ENCODE assay signal across 17 cellular contexts in genomic region chr22:37565830-37566229, GRCh38. TPM values are rescaled to one million over a fixed set of nuclear protein-coding genes. Genes with fewer than 3 reads are reported as not detected.
DNase-seq lines count a peak whose midpoint lies in the region; ATAC-seq, FAIRE-seq and TF ChIP-seq lines count a peak whose summit lies in the region.
"Had no signal": no experiment of that assay in that cellular context is flagged by ENCODE, and none has a peak within 500 bp of the region (broad histone marks: within the 10 kb centered on the region; RNA-seq: fewer than 3 reads in every experiment).

No MANE protein-coding gene starts in this region.

- H3K4me2 ChIP-seq in BLaER1, result peak overlapping the region; percentile 95

- H3K27me3 ChIP-seq in BLaER1 (peaks cover 22% of the 10 kb centered on the region), pancreas (no peaks in the 10 kb centered on the region)
- H3K27me3 ChIP-seq in effector memory CD4-positive, alpha-beta T cell (replicated peaks; ENCODE audit: control insufficient read depth, insufficient read depth, low read length, poor library complexity, severe bottlenecking), result peaks cover 20% of the 10 kb centered on the region

- H3K36me3 ChIP-seq in BLaER1 (no peaks in the 10 kb centered on the region), pancreas (peaks cover 0 to 20% (median 12%) of the 10 kb centered on the region in 3 donors)
- H3K36me3 ChIP-seq in effector memory CD4-positive, alpha-beta T cell (ENCODE audit: control insufficient read depth, insufficient read depth, low read length), result no peaks in the 10 kb centered on the region
- H3K36me3 ChIP-seq: neutrophil had no signal

- H3K27ac ChIP-seq in BLaER1 (peak overlapping the region; percentile 74), pancreas (peak overlapping the region; percentile 77 to 100 (median 98))
- no peak overlapping the region for H3K27ac ChIP-seq in effector memory CD4-positive, alpha-beta T cell (ENCODE audit: insufficient read depth, low read length, poor library complexity, severe bottlenecking)

- intact Hi-C loops in pancreas (cut with DNase I), result no loop called here

- peaks cover 22% of the 10 kb centered on the region for H3K36me3 Mint-ChIP-seq in HFFc6 (ENCODE audit: low read depth)
- H3K36me3 Mint-ChIP-seq: T-cell had no signal

- CTCF ChIA-PET in GM10248 (lab: Yijun Ruan, JAX), result interaction anchor here (1.2 to 21.7 kb wide), 18 partner anchors 9 to 400 kb away, joined by 3 to 584 read pairs (median 12); partner anchors contain the start of genes GGA1, LGALS2 and MFNG

- peaks cover 39% of the 10 kb centered on the region for H3K4me1 Mint-ChIP-seq in HFFc6 (ENCODE audit: low read depth)

- peaks cover 83% of the 10 kb centered on the region for H3K4me1 ChIP-seq in BLaER1
- peaks cover 35% of the 10 kb centered on the region for H3K4me1 ChIP-seq in effector memory CD4-positive, alpha-beta T cell (ENCODE audit: control insufficient read depth, insufficient read depth, low read length, poor library complexity, severe bottlenecking)
- peaks cover 60 to 78% (median 74%) of the 10 kb centered on the region in 3 donors for H3K4me1 ChIP-seq in pancreas

- H3K27me3 Mint-ChIP-seq in HFFc6 (ENCODE audit: insufficient read depth), result peaks cover 11% of the 10 kb centered on the region

- no peaks in the 10 kb centered on the region for H3K9me3 Mint-ChIP-seq in HFFc6
- H3K9me3 Mint-ChIP-seq: T-cell had no signal

- H3K4me3 ChIP-seq in BLaER1 (peak overlapping the region; percentile 57), pancreas (peak overlapping the region in 2 of 4 donors; percentile 4 to 26)
- H3K4me3 ChIP-seq in effector memory CD4-positive, alpha-beta T cell (ENCODE audit: insufficient read depth, low read depth, low read length, poor library complexity, severe bottlenecking), result peak overlapping the region; percentile 12

- DNase-seq in HFFc6 (no peak), pancreas (peak in 1 of 6 donors; percentile 57), GM19240 (ENCODE audit: insufficient read length, low spot score) (no peak), GM10248 (ENCODE audit: extremely low spot score) (no peak)
- no peak for DNase-seq in effector memory CD4-positive, alpha-beta T cell
- DNase-seq in activated T-cell treated with anti-CD3 and anti-CD28 coated beads, Interleukin-2, amount 50 U/mL, for 1 hour, result no peak
- DNase-seq: AML-193, EL, NCI-H187, NCI-H524 treated with DMSO at 0.1 percent for 48 hours had no signal

- 41 to 46% methylated on average over 17 of the region's 17 CpGs for WGBS in pancreas, 2 donors

- no peaks in the 10 kb centered on the region for H3K9me3 ChIP-seq in BLaER1
- no peaks in the 10 kb centered on the region for H3K9me3 ChIP-seq in effector memory CD4-positive, alpha-beta T cell (ENCODE audit: control insufficient read depth, low read length)
- H3K9me3 ChIP-seq in pancreas, result no peaks in the 10 kb centered on the region
- H3K9me3 ChIP-seq: neutrophil had no signal

- ATAC-seq in pancreas, result no peak
- no peak for ATAC-seq in GM19463 (IDR thresholded peaks at IDR 0.05; ENCODE audit: unreplicated experiment)
- ATAC-seq: Panc1 had no signal

- no peak overlapping the region for H3K4me3 Mint-ChIP-seq in HFFc6

- H4K20me1 ChIP-seq in BLaER1, result peaks cover 15% of the 10 kb centered on the region

- H3K9ac ChIP-seq in BLaER1, result 0 out of 2 replicates have a peak overlapping the region, but pooled peaks have one; percentile 57

- POLR2A ChIA-PET in GM10248 (lab: Yijun Ruan, JAX), result no interaction called here

- peak overlapping the region; percentile 38 for H3K27ac Mint-ChIP-seq in HFFc6
- H3K27ac Mint-ChIP-seq: T-cell had no signal

- TF ChIP-seq CTCF in HFFc6 (IDR thresholded peaks at IDR 0.05), result no peak
- TF ChIP-seq CTCF in pancreas (IDR thresholded peaks at IDR 0.05), result no peak
- no peak for TF ChIP-seq CTCF in GM10248 (IDR thresholded peaks at IDR 0.05; ENCODE audit: control extremely low read depth, extremely low read depth, low read depth, missing control alignments)

- no peak for FAIRE-seq in pancreas (lab: Jason Lieb, UNC)
- FAIRE-seq: bronchial epithelial cell, endothelial cell of umbilical vein had no signal

RNA-seq across cellular contexts. Expression of gene CDC42EP1, which starts 5.5 kb away (rescaled TPM):
- total RNA-seq in HFFc6 (2021; fragmentation: NEBNext Ultra II Directional; extraction: Animal tissue kit (Norgen Biotek cat#: 25700)), result 100 to 1,000 TPM in 3 of 6 experiments, 10 to 100 TPM in 3; 88.3 to 104 (median 97.2) TPM
- total RNA-seq in pancreas, result 100 to 1,000 TPM in 2 of 6 donors, 10 to 100 TPM in 4; 68.8 to 139 (median 96.1) TPM
- 10 to 100 TPM; 78.2 to 79.0 TPM for polyA plus RNA-seq in pancreas

RNA-seq across cellular contexts. Expression of gene LGALS2, which starts 14.1 kb away (rescaled TPM):
- not detected for total RNA-seq in HFFc6 (2021; fragmentation: NEBNext Ultra II Directional; extraction: Animal tissue kit (Norgen Biotek cat#: 25700))
- 10 to 100 TPM; 16.0 to 99.5 (median 40.9) TPM for total RNA-seq in pancreas
- polyA plus RNA-seq in pancreas, result 10 to 100 TPM; 26.2 to 61.7 TPM
- total RNA-seq: bronchial epithelial cell, endothelial cell of umbilical vein had no signal
- polyA plus RNA-seq: endothelial cell of umbilical vein had no signal

RNA-seq across cellular contexts. Expression of gene GGA1, which starts 42.8 kb away (rescaled TPM):
- 10 to 100 TPM; 37.5 to 45.4 (median 41.5) TPM for total RNA-seq in HFFc6 (2021; fragmentation: NEBNext Ultra II Directional; extraction: Animal tissue kit (Norgen Biotek cat#: 25700))
- total RNA-seq in pancreas, result 10 to 100 TPM; 17.9 to 36.4 (median 21.5) TPM
- polyA plus RNA-seq in pancreas, result 10 to 100 TPM; 81.5 to 84.9 TPM

RNA-seq across cellular contexts. Expression of gene CARD10, which starts 46.6 kb away (rescaled TPM):
- 1 to 10 TPM; 4.4 to 5.6 (median 4.8) TPM for total RNA-seq in HFFc6 (2021; fragmentation: NEBNext Ultra II Directional; extraction: Animal tissue kit (Norgen Biotek cat#: 25700))
- 10 to 100 TPM in 4 of 6 donors, 1 to 10 TPM in 2; 9.9 to 20.6 (median 11.5) TPM for total RNA-seq in pancreas
- 10 to 100 TPM; 29.9 to 30.2 TPM for polyA plus RNA-seq in pancreas

Comparison
In these comparisons a context has a peak if more than half of its experiments do, and no peak if none do; other contexts are left out.
1. RNA of gene LGALS2, which starts 14.1 kb away (total RNA-seq): 16.0 to 99.5 TPM in pancreas; not detected in HFFc6; every median in the first group is over 10 times any median in the second.